Comparison of ENCODE assay signal across 36 cellular contexts in genomic region chr10:129219364-129219763, GRCh38.
"Had no signal": no experiment of that assay in that cellular context is flagged by ENCODE, and none has a peak within 500 bp of the region (broad histone marks: within the 10 kb centered on the region; RNA-seq: fewer than 3 reads in every experiment).

No MANE protein-coding gene starts in this region.

- H3K4me1 Mint-ChIP-seq: activated B cell treated with CpG ODN at 0.5 μM for 24 hours; activated CD4-positive, alpha-beta T cell treated with anti-CD3 and anti-CD28 coated beads, Interleukin-2, amount 10 ng/mL, durations not matched to agents 24 days and 14 days; activated naive CD8-positive, alpha-beta T cell treated with anti-CD3 and anti-CD28 coated beads for 36 hours; activated T-helper 17 cell treated with anti-CD3 and anti-CD28 coated beads, Interleukin-2, amount 50 U/mL, for 72 hours had no signal

- H3K27ac ChIP-seq: adrenal gland, body of pancreas, brain microvascular endothelial cell, breast epithelium, VCaP had no signal

- H3K4me3 Mint-ChIP-seq: activated B cell treated with CpG ODN at 0.5 μM for 24 hours; activated CD4-positive, alpha-beta memory T cell treated with anti-CD3 and anti-CD28 coated beads for 36 hours; activated CD4-positive, alpha-beta T cell treated with anti-CD3 and anti-CD28 coated beads, Interleukin-2, amount 10 ng/mL, durations not matched to agents 24 days and 14 days; activated CD8-positive, alpha-beta T cell treated with anti-CD3 and anti-CD28 coated beads for 36 hours; activated naive CD4-positive, alpha-beta T cell treated with anti-CD3 and anti-CD28 coated beads for 36 hours; activated naive CD8-positive, alpha-beta T cell treated with anti-CD3 and anti-CD28 coated beads for 36 hours; activated T-cell treated with anti-CD3 and anti-CD28 coated beads, Interleukin-2, amount 50 U/mL, for 4 hours; activated T-cell treated with anti-CD3 and anti-CD28 coated beads, Interleukin-2, amount 50 U/mL, for 72 hours; activated T-helper 1 cell treated with anti-CD3 and anti-CD28 coated beads, Interleukin-12 subunit alpha, Interleukin-12 subunit beta, Interleukin-2, Interleukin-4 antibody, amounts not matched to agents 30 ng/mL and 10 ng/mL and 1 ng/mL, durations not matched to agents 14 hours and 24 hours and 36 hours; activated T-helper 17 cell treated with anti-CD3 and anti-CD28 coated beads, Interleukin-2, amount 50 U/mL, for 72 hours; T-helper 1 cell treated with Interleukin-12 subunit alpha and Interleukin-12 subunit beta and Interleukin-4 antibody, amounts not matched to agents 30 μg/mL and 1 μg/mL, for 36 hours; T-helper 2 cell treated with Interferon-gamma antibody and Interleukin-4, amounts not matched to agents 5 μg/mL and 100 μg/mL, for 36 hours had no signal

- H3K36me3 ChIP-seq: adrenal gland, brain microvascular endothelial cell, breast epithelium had no signal

- ATAC-seq: activated CD8-positive, alpha-beta T cell treated with anti-CD3 and anti-CD28 coated beads for 36 hours; activated naive CD4-positive, alpha-beta T cell treated with anti-CD3 and anti-CD28 coated beads, Interleukin-2, amount 50 U/mL, for 72 hours; activated T-cell treated with anti-CD3 and anti-CD28 coated beads, Interleukin-2, amount 50 U/mL, for 4 hours; activated T-cell treated with anti-CD3 and anti-CD28 coated beads, Interleukin-2, amount 50 U/mL, for 72 hours; activated T-helper 17 cell treated with anti-CD3 and anti-CD28 coated beads, Interleukin-2, amount 50 U/mL, for 72 hours; body of pancreas had no signal

- H3K4me3 ChIP-seq: adrenal gland, body of pancreas, breast epithelium had no signal

- H3K9me3 ChIP-seq: adrenal gland, breast epithelium had no signal

- H3K9me3 Mint-ChIP-seq: T-helper 2 cell treated with Interferon-gamma antibody and Interleukin-4, amounts not matched to agents 5 μg/mL and 100 μg/mL, for 36 hours had no signal

- H3K27me3 Mint-ChIP-seq: activated B cell treated with CpG ODN at 0.5 μM for 24 hours; activated CD4-positive, alpha-beta memory T cell treated with anti-CD3 and anti-CD28 coated beads for 36 hours; activated CD8-positive, alpha-beta T cell treated with anti-CD3 and anti-CD28 coated beads for 36 hours; activated T-helper 17 cell treated with anti-CD3 and anti-CD28 coated beads, Interleukin-2, amount 50 U/mL, for 72 hours had no signal

- H3K27ac Mint-ChIP-seq: activated B cell treated with CpG ODN at 0.5 μM for 24 hours; activated CD4-positive, alpha-beta memory T cell treated with anti-CD3 and anti-CD28 coated beads for 36 hours; activated CD4-positive, alpha-beta T cell treated with anti-CD3 and anti-CD28 coated beads, Interleukin-2, amount 10 ng/mL, durations not matched to agents 24 days and 14 days; activated CD8-positive, alpha-beta T cell treated with anti-CD3 and anti-CD28 coated beads for 36 hours; activated naive CD4-positive, alpha-beta T cell treated with anti-CD3 and anti-CD28 coated beads for 36 hours; activated naive CD4-positive, alpha-beta T cell treated with anti-CD3 and anti-CD28 coated beads, Interleukin-2, amount 50 U/mL, for 72 hours; activated naive CD8-positive, alpha-beta T cell treated with anti-CD3 and anti-CD28 coated beads for 36 hours; activated T-cell treated with anti-CD3 and anti-CD28 coated beads, Interleukin-2, amount 50 U/mL, for 72 hours; activated T-helper 1 cell treated with anti-CD3 and anti-CD28 coated beads, Interleukin-12 subunit alpha, Interleukin-12 subunit beta, Interleukin-2, Interleukin-4 antibody, amounts not matched to agents 30 ng/mL and 10 ng/mL and 1 ng/mL, durations not matched to agents 14 hours and 24 hours and 36 hours; activated T-helper 17 cell treated with anti-CD3 and anti-CD28 coated beads, Interleukin-2, amount 50 U/mL, for 72 hours; T-helper 1 cell treated with Interleukin-12 subunit alpha and Interleukin-12 subunit beta and Interleukin-4 antibody, amounts not matched to agents 30 μg/mL and 1 μg/mL, for 36 hours; T-helper 2 cell treated with Interferon-gamma antibody and Interleukin-4, amounts not matched to agents 5 μg/mL and 100 μg/mL, for 36 hours had no signal

- FAIRE-seq: astrocyte, TTC549 had no signal

- DNase-seq: activated B cell treated with CpG ODN at 0.5 μM for 24 hours; activated CD4-positive, alpha-beta memory T cell treated with anti-CD3 and anti-CD28 coated beads for 36 hours; activated CD4-positive, alpha-beta T cell treated with anti-CD3 and anti-CD28 coated beads for 4 hours; activated CD4-positive, alpha-beta T cell treated with anti-CD3 and anti-CD28 coated beads, Interleukin-2, amount 10 ng/mL, durations not matched to agents 24 days and 14 days; activated CD4-positive, alpha-beta T cell treated with anti-CD3 and anti-CD28 coated beads, Interleukin-2, amount 50 U/mL, for 1 hour; activated CD4-positive, alpha-beta T cell treated with anti-CD3 and anti-CD28 coated beads, Interleukin-2, amount 50 U/mL, for 4 hours; activated CD4-positive, CD25-positive, alpha-beta regulatory T cell treated with anti-CD3 and anti-CD28 coated beads, Interleukin-2, amount 50 U/mL, for 72 hours; activated CD8-positive, alpha-beta memory T cell treated with anti-CD3 and anti-CD28 coated beads, Interleukin-2, amount 50 U/mL, for 4 hours; activated CD8-positive, alpha-beta T cell treated with anti-CD3 and anti-CD28 coated beads for 36 hours; activated effector memory CD4-positive, alpha-beta T cell treated with anti-CD3 and anti-CD28 coated beads, Interleukin-2, amount 50 U/mL, for 16 hours; activated gamma-delta T cell treated with Interleukin-2 at 50 U/mL for 16 hours; activated naive CD4-positive, alpha-beta T cell; activated naive CD4-positive, alpha-beta T cell treated with anti-CD3 and anti-CD28 coated beads for 36 hours; activated naive CD4-positive, alpha-beta T cell treated with anti-CD3 and anti-CD28 coated beads, Interleukin-2, amount 50 U/mL, for 16 hours; activated naive CD8-positive, alpha-beta T cell treated with anti-CD3 and anti-CD28 coated beads for 36 hours; activated T-cell treated with anti-CD3 and anti-CD28 coated beads for 4 hours; activated T-cell treated with anti-CD3 and anti-CD28 coated beads, Interleukin-2, amount 50 U/mL, for 1 hour; activated T-cell treated with anti-CD3 and anti-CD28 coated beads, Interleukin-2, amount 50 U/mL, for 4 hours; activated T-cell treated with anti-CD3 and anti-CD28 coated beads, Interleukin-2, amount 50 U/mL, for 72 hours; adrenal gland; amniotic stem cell; aorta; body of pancreas; brain microvascular endothelial cell; central memory CD4-positive, alpha-beta T cell; T-helper 2 cell; T-helper 9 cell had no signal

- H3K4me1 ChIP-seq: adrenal gland, body of pancreas, breast epithelium had no signal

- H3K27me3 ChIP-seq: adrenal gland, body of pancreas, brain microvascular endothelial cell, breast epithelium had no signal

- H3K36me3 Mint-ChIP-seq: activated CD4-positive, alpha-beta memory T cell treated with anti-CD3 and anti-CD28 coated beads for 36 hours; activated naive CD4-positive, alpha-beta T cell treated with anti-CD3 and anti-CD28 coated beads, Interleukin-2, amount 50 U/mL, for 72 hours; activated naive CD8-positive, alpha-beta T cell treated with anti-CD3 and anti-CD28 coated beads for 36 hours had no signal
